ENCODE assay signal across 9 cellular contexts in genomic region chr11:71488086-71488967, GRCh38. TPM values are rescaled to one million over a fixed set of nuclear protein-coding genes. Genes with fewer than 3 reads are reported as not detected.
DNase-seq lines count a peak whose midpoint lies in the region; TF ChIP-seq lines count a peak whose summit lies in the region.
"Had no signal": no experiment of that assay in that cellular context is flagged by ENCODE, and none has a peak within 500 bp of the region (broad histone marks: within the 10 kb centered on the region; RNA-seq: fewer than 3 reads in every experiment).

No MANE protein-coding gene starts in this region.

- H3K4me1 Mint-ChIP-seq in nephron progenitor cell: peaks cover 31% of the 10 kb centered on the region

- DNase-seq in EL: peak; percentile 41
- DNase-seq in NCI-H226: peak; percentile 91
- no peak for DNase-seq in nephron progenitor cell
- no peak for DNase-seq in NCI-H2196 treated with DMSO at 0.1 percent for 48 hours (lab: John Stamatoyannopoulos, UW; ENCODE audit: unreplicated experiment)
- DNase-seq in NCI-H187 (lab: John Stamatoyannopoulos, UW): no peak
- DNase-seq in H4 (ENCODE audit: low spot score): no peak
- DNase-seq in GDM1 (lab: John Stamatoyannopoulos, UW): no peak

- no peaks in the 10 kb centered on the region for H3K9me3 Mint-ChIP-seq in nephron progenitor cell

- H3K4me3 Mint-ChIP-seq in nephron progenitor cell: peak overlapping the region; percentile 54

- no peaks in the 10 kb centered on the region for H3K27me3 ChIP-seq in ectodermal cell (ENCODE audit: control insufficient read depth, insufficient read depth, low read length, poor library complexity, severe bottlenecking)

- H3K36me3 Mint-ChIP-seq in nephron progenitor cell (ENCODE audit: low read depth): peaks cover 62% of the 10 kb centered on the region

- H3K27ac ChIP-seq in ectodermal cell (ENCODE audit: insufficient read depth, low read depth, low read length, poor library complexity, severe bottlenecking): peak overlapping the region; percentile 50

- peaks cover 10% of the 10 kb centered on the region for H3K36me3 ChIP-seq in ectodermal cell (ENCODE audit: control insufficient read depth, insufficient read depth, low read length)

- 57 to 58% methylated on average over 16 of the region's 16 CpGs for WGBS in ectodermal cell, 2 experiments

- peaks cover 16% of the 10 kb centered on the region for H3K4me1 ChIP-seq in ectodermal cell (ENCODE audit: control insufficient read depth, insufficient read depth, low read length)

- TF ChIP-seq CTCF in nephron progenitor cell (IDR thresholded peaks at IDR 0.05): no peak

- H3K27me3 Mint-ChIP-seq in nephron progenitor cell (ENCODE audit: low read depth, poor library complexity): peaks cover 2% of the 10 kb centered on the region

- H3K27ac Mint-ChIP-seq in nephron progenitor cell: peak overlapping the region; percentile 93

- no peaks in the 10 kb centered on the region for H3K9me3 ChIP-seq in ectodermal cell (ENCODE audit: control insufficient read depth, low read length)

- H3K4me3 ChIP-seq in ectodermal cell (ENCODE audit: insufficient read depth, low read depth, low read length): no peak overlapping the region

RNA-seq across cellular contexts. Expression of gene NADSYN1, which starts 35.3 kb away (rescaled TPM):
- polyA plus RNA-seq in ectodermal cell (2013, experiment 1 of 4): 35.6 TPM
- 36.4 TPM for polyA plus RNA-seq in ectodermal cell (2013, experiment 2 of 4)
- 26.3 TPM for polyA plus RNA-seq in ectodermal cell (2013, experiment 3 of 4)
- 26.3 TPM for polyA plus RNA-seq in ectodermal cell (2013, experiment 4 of 4)
- total RNA-seq in H4 (2014; rRNA removed; shearing (Covaris generic)): 19.3 and 35.4 TPM in 2 replicates

RNA-seq across cellular contexts. Expression of gene KRTAP5-7, which starts 38.7 kb away (rescaled TPM):
- not detected for polyA plus RNA-seq in ectodermal cell (2013, experiment 1 of 4)
- polyA plus RNA-seq in ectodermal cell (2013, experiment 2 of 4): not detected
- polyA plus RNA-seq in ectodermal cell (2013, experiment 3 of 4): not detected
- not detected for polyA plus RNA-seq in ectodermal cell (2013, experiment 4 of 4)
- not detected in 2 replicates for total RNA-seq in H4 (2014; rRNA removed; shearing (Covaris generic))
- total RNA-seq: NCI-H460 had no signal

RNA-seq across cellular contexts. Expression of gene DHCR7, which starts 40.1 kb away (rescaled TPM):
- 94.3 TPM for polyA plus RNA-seq in ectodermal cell (2013, experiment 1 of 4)
- polyA plus RNA-seq in ectodermal cell (2013, experiment 2 of 4): 81.9 TPM
- polyA plus RNA-seq in ectodermal cell (2013, experiment 3 of 4): 45.1 TPM
- 49.9 TPM for polyA plus RNA-seq in ectodermal cell (2013, experiment 4 of 4)
- 46.5 and 47.4 TPM in 2 replicates for total RNA-seq in H4 (2014; rRNA removed; shearing (Covaris generic))

RNA-seq across cellular contexts. Expression of gene KRTAP5-8, which starts 49.5 kb away (rescaled TPM):
- not detected for polyA plus RNA-seq in ectodermal cell (2013, experiment 1 of 4)
- not detected for polyA plus RNA-seq in ectodermal cell (2013, experiment 2 of 4)
- not detected for polyA plus RNA-seq in ectodermal cell (2013, experiment 3 of 4)
- polyA plus RNA-seq in ectodermal cell (2013, experiment 4 of 4): not detected
- total RNA-seq in H4 (2014; rRNA removed; shearing (Covaris generic)): not detected in 2 replicates
- total RNA-seq: NCI-H460 had no signal

RNA-seq across cellular contexts. Expression of gene KRTAP5-9, which starts 59.9 kb away (rescaled TPM):
- polyA plus RNA-seq in ectodermal cell (2013, experiment 1 of 4): not detected
- polyA plus RNA-seq in ectodermal cell (2013, experiment 2 of 4): not detected
- not detected for polyA plus RNA-seq in ectodermal cell (2013, experiment 3 of 4)
- 0.28 TPM for polyA plus RNA-seq in ectodermal cell (2013, experiment 4 of 4)
- not detected in 2 replicates for total RNA-seq in H4 (2014; rRNA removed; shearing (Covaris generic))
- total RNA-seq: NCI-H460 had no signal

Comparison
In these comparisons a context has a peak if more than half of its experiments do, and no peak if none do; other contexts are left out.
1. DNase-seq: peak in EL (single experiment) and NCI-H226 (single experiment); none in nephron progenitor cell (single experiment), NCI-H2196 treated with DMSO at 0.1 percent for 48 hours (single experiment), NCI-H187 (0 of 2), H4 (single experiment) and GDM1 (single experiment).